Comparison of ENCODE assay signal across 8 cellular contexts in the genomic region with DNA sequence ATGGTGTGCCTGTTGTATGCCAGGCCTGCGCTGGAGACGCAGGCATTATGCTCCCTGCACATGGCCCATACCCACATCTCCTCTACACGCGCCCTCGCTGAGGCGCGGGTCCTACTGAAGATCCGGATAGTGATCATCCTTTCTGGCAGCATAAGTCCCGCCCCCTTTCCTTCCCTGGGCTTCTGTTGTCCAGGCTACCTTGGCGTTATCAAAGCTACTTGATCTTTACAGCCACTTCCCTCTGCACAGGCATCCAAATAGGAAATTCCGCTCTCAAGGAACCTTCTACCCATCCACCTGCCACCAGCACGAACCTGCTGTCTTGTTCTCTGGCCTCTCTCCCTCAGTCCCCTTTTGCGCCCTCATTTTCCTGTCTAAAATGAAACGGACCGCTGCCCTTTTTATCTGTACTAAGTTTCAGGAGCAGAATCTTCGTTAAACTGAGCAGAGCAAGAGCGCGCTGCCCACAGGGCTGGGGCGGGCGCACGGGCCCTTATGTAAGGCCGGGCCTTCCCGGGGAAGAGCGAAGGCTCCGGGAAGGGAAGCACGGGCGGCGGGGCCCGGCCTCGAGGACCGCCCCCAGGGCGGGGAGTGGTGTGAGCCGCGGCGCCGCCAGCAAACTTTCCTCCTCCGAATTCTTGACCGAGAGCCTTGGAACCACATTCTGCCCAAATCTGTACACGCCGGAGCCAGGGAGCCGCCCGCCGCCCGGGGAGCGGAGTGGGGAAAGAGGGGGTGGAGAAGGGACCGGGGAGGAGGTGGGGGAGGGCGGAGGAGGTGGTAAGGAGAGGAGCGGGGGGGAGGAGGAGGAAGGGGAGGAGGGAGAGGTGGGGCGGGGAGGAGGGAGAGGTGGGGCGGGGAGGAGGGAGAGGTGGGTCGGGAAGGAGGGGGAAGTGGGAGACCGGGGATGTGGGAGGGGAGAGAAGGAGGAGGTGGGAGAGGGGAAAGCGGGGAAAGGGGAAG. TPM values are rescaled to one million over a fixed set of nuclear protein-coding genes. Genes with fewer than 3 reads are reported as not detected.
DNase-seq lines count a peak whose midpoint lies in the region; ATAC-seq lines count a peak whose summit lies in the region.

No MANE protein-coding gene starts in this region.

- peaks cover 12% of the 10 kb centered on the region for H3K4me1 Mint-ChIP-seq in activated CD4-positive, alpha-beta memory T cell treated with anti-CD3 and anti-CD28 coated beads for 36 hours (ENCODE audit: low read depth)

- H3K27me3 Mint-ChIP-seq in activated CD4-positive, alpha-beta memory T cell treated with anti-CD3 and anti-CD28 coated beads for 36 hours, result no peaks in the 10 kb centered on the region

- intact Hi-C loops in activated CD4-positive, alpha-beta memory T cell treated with anti-CD3 and anti-CD28 coated beads for 36 hours (cut with micrococcal nuclease), result loop anchor here (1.0 to 10.0 kb wide), 5 partner anchors 9 to 623 kb away; a partner anchor contains a TSS

- H3K4me3 Mint-ChIP-seq in activated CD4-positive, alpha-beta memory T cell treated with anti-CD3 and anti-CD28 coated beads for 36 hours, result peak overlapping the region; percentile 61

- no peaks in the 10 kb centered on the region for H3K9me3 ChIP-seq in endocrine pancreas (ENCODE audit: control insufficient read depth, low read length)

- no peaks in the 10 kb centered on the region for H3K36me3 Mint-ChIP-seq in activated CD4-positive, alpha-beta memory T cell treated with anti-CD3 and anti-CD28 coated beads for 36 hours

- peak overlapping the region; percentile 19 for H3K27ac Mint-ChIP-seq in activated CD4-positive, alpha-beta memory T cell treated with anti-CD3 and anti-CD28 coated beads for 36 hours

- peak overlapping the region; percentile 29 for H3K4me3 ChIP-seq in endocrine pancreas (ENCODE audit: control insufficient read depth, insufficient read depth, low read length)

- no peaks in the 10 kb centered on the region for H3K36me3 ChIP-seq in endocrine pancreas (ENCODE audit: control insufficient read depth, insufficient read depth, low read length)

- ATAC-seq in HG02571 (IDR thresholded peaks at IDR 0.05; ENCODE audit: unreplicated experiment), result peak; percentile 48
- no peak for ATAC-seq in GM21786 (IDR thresholded peaks at IDR 0.05; ENCODE audit: unreplicated experiment)

- POLR2A ChIA-PET in activated CD4-positive, alpha-beta memory T cell treated with anti-CD3 and anti-CD28 coated beads for 36 hours (lab: Charles Lee), result interaction anchor here (0.7 to 1.7 kb wide), 9 partner anchors 10 to 195 kb away, joined by 3 to 6 read pairs (median 4); a partner anchor contains a TSS

- DNase-seq in GM04503 (ENCODE audit: low read depth), result peak; percentile 73
- peak; percentile 69 for DNase-seq in NCI-H345 (lab: John Stamatoyannopoulos, UW)
- DNase-seq in activated CD4-positive, alpha-beta memory T cell treated with anti-CD3 and anti-CD28 coated beads for 36 hours, result peak; percentile 58
- peak; percentile 45 to 85 for DNase-seq in lung microvascular endothelial cell (ENCODE audit: low read depth in 2 of 2)
- DNase-seq in stimulated activated CD8-positive, alpha-beta memory T cell treated with anti-CD3 and anti-CD28 coated beads, Interleukin-4, amount 100 ng/mL, for 48 hours, result peak; percentile 50

- peak overlapping the region; percentile 50 for H3K9ac ChIP-seq in endocrine pancreas (ENCODE audit: control insufficient read depth, insufficient read depth, low read length)

- H3K4me1 ChIP-seq in endocrine pancreas (ENCODE audit: control insufficient read depth, insufficient read depth, low read length), result no peaks in the 10 kb centered on the region

- CTCF ChIA-PET in activated CD4-positive, alpha-beta memory T cell treated with anti-CD3 and anti-CD28 coated beads for 36 hours (lab: Charles Lee), result interaction anchor here (0.9 to 1.0 kb wide), 3 partner anchors 13 to 444 kb away, joined by 3 read pairs; no protein-coding TSS in a partner anchor

- H3K9me3 Mint-ChIP-seq in activated CD4-positive, alpha-beta memory T cell treated with anti-CD3 and anti-CD28 coated beads for 36 hours, result no peaks in the 10 kb centered on the region

- no peaks in the 10 kb centered on the region for H3K27me3 ChIP-seq in endocrine pancreas (ENCODE audit: control insufficient read depth, insufficient read depth, low read length)

RNA-seq across cellular contexts. Expression of a gene that starts 0.9 kb away (rescaled TPM):
- not detected for total RNA-seq in activated CD4-positive, alpha-beta memory T cell treated with anti-CD3 and anti-CD28 coated beads for 36 hours
- total RNA-seq in lung microvascular endothelial cell, result not detected in 2 replicates

RNA-seq across cellular contexts. Expression of a gene that starts 44.4 kb away (rescaled TPM):
- 100 to 1,000 TPM; 689 to 693 TPM for total RNA-seq in activated CD4-positive, alpha-beta memory T cell treated with anti-CD3 and anti-CD28 coated beads for 36 hours
- total RNA-seq in lung microvascular endothelial cell, result 90.1 and 104 TPM in 2 replicates
